ENCODE assay signal across 12 cellular contexts in the genomic region with DNA sequence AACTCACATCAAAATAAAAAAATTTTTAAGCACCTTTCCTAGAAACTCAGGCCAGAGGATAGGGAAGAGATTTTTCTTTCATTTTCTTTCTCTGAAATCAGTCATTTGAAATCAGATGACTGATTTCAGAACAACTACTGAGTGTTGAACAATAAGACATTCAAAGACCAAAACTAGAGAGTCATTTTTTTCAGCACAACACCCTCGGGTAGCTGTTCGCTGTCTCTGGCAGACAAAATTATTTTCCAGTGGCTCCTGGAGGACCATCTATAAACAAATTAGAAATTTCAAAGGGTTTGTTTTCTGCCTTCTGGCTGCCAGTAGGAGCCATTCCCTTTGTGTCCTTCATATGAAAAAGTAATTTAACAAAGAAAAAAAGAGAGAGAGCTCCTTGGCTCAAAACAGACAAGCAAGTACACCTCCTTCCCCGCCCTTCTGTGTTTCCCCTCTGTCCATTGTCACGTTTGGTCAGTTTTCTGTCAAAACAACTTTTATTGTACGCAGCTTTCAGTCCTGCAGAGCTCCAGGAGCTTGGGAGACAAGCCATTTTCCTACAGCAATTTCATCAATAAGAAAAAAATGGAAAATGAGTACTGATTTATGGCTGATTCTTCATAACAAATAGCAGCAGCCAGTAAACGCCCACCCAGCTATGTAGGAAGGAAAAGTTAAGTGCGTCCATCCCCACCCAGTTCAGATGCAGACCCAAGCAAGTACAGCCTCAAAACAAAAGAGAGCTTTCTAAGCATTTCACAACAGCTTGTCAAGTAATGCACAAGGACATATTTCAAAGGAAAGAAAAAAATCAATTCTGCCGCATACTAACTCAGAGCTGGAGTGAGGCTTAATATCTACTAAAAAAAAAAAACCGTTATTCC.
DNase-seq lines count a peak whose midpoint lies in the region; ATAC-seq and TF ChIP-seq lines count a peak whose summit lies in the region.
"Had no signal": no experiment of that assay in that cellular context is flagged by ENCODE, and none has a peak within 500 bp of the region (broad histone marks: within the 10 kb centered on the region; RNA-seq: fewer than 3 reads in every experiment).

No MANE protein-coding gene starts in this region.

- no peak overlapping the region for H2BK120ac ChIP-seq in neuronal stem cell (ENCODE audit: low read depth, low read length)

- H3K18ac ChIP-seq in neuronal stem cell (ENCODE audit: low read length): no peak overlapping the region

- no peak overlapping the region for H4K91ac ChIP-seq in neuronal stem cell (ENCODE audit: low read depth, low read length, poor library complexity)

- no peak overlapping the region for H3K4ac ChIP-seq in neuronal stem cell (ENCODE audit: low read length)

- H3K4me1 ChIP-seq in esophagus squamous epithelium: peaks cover 0 to 29% (median 7%) of the 10 kb centered on the region in 3 donors
- H3K4me1 ChIP-seq in neuronal stem cell (ENCODE audit: control insufficient read depth in 2 of 2, insufficient read depth in 1 of 2, low read depth in 1 of 2, low read length in 2 of 2): peaks cover 7 to 9% of the 10 kb centered on the region in 2 donors
- peaks cover 2 to 4% of the 10 kb centered on the region in 2 donors for H3K4me1 ChIP-seq in aorta (ENCODE audit: control insufficient read depth in 1 of 2, insufficient read depth in 2 of 2, low read length in 2 of 2)
- no peaks in the 10 kb centered on the region for H3K4me1 ChIP-seq in right lobe of liver

- H3K4me2 ChIP-seq in neuronal stem cell (ENCODE audit: insufficient read depth, low read length, poor library complexity, severe bottlenecking): no peak overlapping the region

- H2BK12ac ChIP-seq in neuronal stem cell (ENCODE audit: low read length): no peak overlapping the region

- DNase-seq in Right ventricle myocardium inferior (ENCODE audit: missing footprints): no peak
- DNase-seq in left cardiac atrium: no peak
- no peak for DNase-seq in esophagus squamous epithelium (lab: John Stamatoyannopoulos, UW)
- DNase-seq in neuronal stem cell (ENCODE audit: low spot score): no peak
- no peak for DNase-seq in aorta
- no peak for DNase-seq in Kasumi-1 (lab: John Stamatoyannopoulos, UW)
- DNase-seq in right lobe of liver: no peak
- DNase-seq: activated CD4-positive, alpha-beta T cell treated with anti-CD3 and anti-CD28 coated beads for 48 hours; erythroblast; MM.1S; NCI-H2171 had no signal

- no peak overlapping the region for H4K8ac ChIP-seq in neuronal stem cell (ENCODE audit: low read depth, low read length)

- intact Hi-C loops in Right ventricle myocardium inferior (cut with DNase I): loop anchor here (5.0 kb wide), 1 partner anchor 61 kb away; no protein-coding TSS in a partner anchor
- intact Hi-C loops in left cardiac atrium (cut with DNase I): loop anchor here in 1 of 2 donors (5.0 kb wide), 1 partner anchor 406 kb away; a partner anchor contains a TSS
- intact Hi-C loops in esophagus squamous epithelium (cut with DNase I): no loop called here
- intact Hi-C loops in aorta (cut with DNase I): no loop called here
- intact Hi-C loops in right lobe of liver (cut with DNase I): no loop called here

- H3K23ac ChIP-seq in neuronal stem cell (ENCODE audit: low read depth, low read length, poor library complexity): no peak overlapping the region

- H3K9me3 ChIP-seq in esophagus squamous epithelium (no peaks in the 10 kb centered on the region), neuronal stem cell (replicated peaks in 1 of 2; ENCODE audit: control insufficient read depth in 2 of 2, insufficient read depth in 1 of 2, low read depth in 1 of 2, low read length in 2 of 2) (peaks cover 0 to 13% of the 10 kb centered on the region in 2 donors), aorta (ENCODE audit: control insufficient read depth, low read length) (no peaks in the 10 kb centered on the region), right lobe of liver (no peaks in the 10 kb centered on the region)

- no peaks in the 10 kb centered on the region for H3K27me3 ChIP-seq in esophagus squamous epithelium
- no peaks in the 10 kb centered on the region for H3K27me3 ChIP-seq in neuronal stem cell (ENCODE audit: control insufficient read depth in 3 of 3, insufficient read depth in 3 of 3, low read depth in 1 of 3, low read length in 3 of 3)
- H3K27me3 ChIP-seq in aorta (ENCODE audit: control insufficient read depth in 1 of 2, insufficient read depth in 2 of 2, low read length in 1 of 2): no peaks in the 10 kb centered on the region
- no peaks in the 10 kb centered on the region for H3K27me3 ChIP-seq in right lobe of liver

- peak overlapping the region; percentile 58 for H2AFZ ChIP-seq in neuronal stem cell (ENCODE audit: low read length)

- WGBS in esophagus squamous epithelium, 2 donors: 46 to 58% methylated on average over 9 of the region's 9 CpGs
- WGBS in neuronal stem cell (ENCODE audit: extremely low coverage in 2 of 2, insufficient read length in 2 of 2, insufficient replicate concordance in 1 of 2), 2 donors: no CpG with 5 or more reads among the region's 9 CpGs
- 70 to 71% methylated on average over 9 of the region's 9 CpGs for WGBS in aorta, 2 donors
- 58% methylated on average over 9 of the region's 9 CpGs for WGBS in right lobe of liver (ENCODE audit: insufficient coverage, low coverage, low lambda C conversion rate, missing lambda C conversion rate)

- H2BK15ac ChIP-seq in neuronal stem cell (ENCODE audit: low read length): no peak overlapping the region

- H3K4me3 ChIP-seq in esophagus squamous epithelium (peak overlapping the region in 1 of 4 donors; percentile 27), neuronal stem cell (ENCODE audit: low read length in 2 of 2) (no peak overlapping the region), aorta (ENCODE audit: low read length in 2 of 2) (no peak overlapping the region), right lobe of liver (no peak overlapping the region)

- H2BK5ac ChIP-seq in neuronal stem cell (ENCODE audit: low read length): no peak overlapping the region

- no peaks in the 10 kb centered on the region for H3K79me1 ChIP-seq in neuronal stem cell (ENCODE audit: low read depth, low read length)

- peak; percentile 38 for ATAC-seq in Right ventricle myocardium inferior
- ATAC-seq in left cardiac atrium: no peak
- peak; percentile 62 for ATAC-seq in aorta (ENCODE audit: low FRiP score)
- no peak for ATAC-seq in right lobe of liver
- no peak for ATAC-seq in GM21619 (IDR thresholded peaks at IDR 0.05; ENCODE audit: unreplicated experiment)

- H3K36me3 ChIP-seq in esophagus squamous epithelium (no peaks in the 10 kb centered on the region), neuronal stem cell (replicated peaks in 1 of 2; ENCODE audit: control insufficient read depth in 2 of 2, insufficient read depth in 2 of 2, low read length in 2 of 2) (no peaks in the 10 kb centered on the region), aorta (ENCODE audit: control insufficient read depth in 1 of 2, insufficient read depth in 2 of 2, low read length in 1 of 2) (no peaks in the 10 kb centered on the region), right lobe of liver (no peaks in the 10 kb centered on the region)

- no peak overlapping the region for H3K9ac ChIP-seq in neuronal stem cell (ENCODE audit: low read depth, low read length, poor library complexity)

- TF ChIP-seq CTCF in esophagus squamous epithelium (IDR thresholded peaks at IDR 0.05) (no peak), right lobe of liver (IDR thresholded peaks at IDR 0.05) (no peak)

- no peak overlapping the region for H3K14ac ChIP-seq in neuronal stem cell (ENCODE audit: low read length)

- H3K27ac ChIP-seq in esophagus squamous epithelium (peak overlapping the region in 3 of 4 donors; percentile 16 to 67 (median 45)), neuronal stem cell (replicated peaks; ENCODE audit: low read length) (no peak overlapping the region), aorta (ENCODE audit: low read depth in 1 of 2, low read length in 2 of 2) (no peak overlapping the region), right lobe of liver (no peak overlapping the region)

- no peak for TF ChIP-seq POLR2A in esophagus squamous epithelium (IDR thresholded peaks at IDR 0.05)
- no peak for TF ChIP-seq POLR2A in right lobe of liver (IDR thresholded peaks at IDR 0.05)

- H2AK5ac ChIP-seq in neuronal stem cell (ENCODE audit: low read depth, low read length): no peak overlapping the region

Comparison
In these comparisons a context has a peak if more than half of its experiments do, and no peak if none do; other contexts are left out.
1. ATAC-seq: peak in Right ventricle myocardium inferior (single experiment) and aorta (single experiment); none in left cardiac atrium (0 of 2), right lobe of liver (0 of 4) and GM21619 (single experiment).
2. H3K27ac ChIP-seq: peak in esophagus squamous epithelium (3 of 4); none in neuronal stem cell (single experiment), aorta (0 of 2) and right lobe of liver (0 of 3).